1 cellular context compared by ENCODE assay signal in the genomic region with DNA sequence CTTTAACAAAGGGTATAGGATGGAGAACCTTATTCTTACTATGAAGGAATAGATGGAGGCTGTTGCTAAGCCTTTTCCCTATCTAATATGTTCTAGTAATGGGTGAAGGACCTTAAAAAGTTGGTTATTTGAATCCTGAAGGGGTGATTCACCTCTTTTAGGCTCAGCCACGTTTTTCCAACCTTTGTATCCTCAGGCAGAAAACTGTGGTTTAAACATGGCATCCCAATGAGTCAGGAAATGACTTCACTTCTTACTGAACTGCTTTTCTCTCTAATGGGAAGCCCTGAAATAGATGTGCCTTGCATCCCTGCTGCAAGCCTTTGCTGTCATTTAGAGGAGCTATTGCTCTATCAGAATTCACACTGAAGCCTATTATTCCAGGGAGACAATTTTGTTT.
TF ChIP-seq lines count a peak whose summit lies in the region.

No MANE protein-coding gene starts in this region.

TF ChIP-seq in WTC11, 78 proteins besides CTCF, POLR2A, EP300 and RAD21 (continued from another document):
- TF ChIP-seq, protein P1, sequence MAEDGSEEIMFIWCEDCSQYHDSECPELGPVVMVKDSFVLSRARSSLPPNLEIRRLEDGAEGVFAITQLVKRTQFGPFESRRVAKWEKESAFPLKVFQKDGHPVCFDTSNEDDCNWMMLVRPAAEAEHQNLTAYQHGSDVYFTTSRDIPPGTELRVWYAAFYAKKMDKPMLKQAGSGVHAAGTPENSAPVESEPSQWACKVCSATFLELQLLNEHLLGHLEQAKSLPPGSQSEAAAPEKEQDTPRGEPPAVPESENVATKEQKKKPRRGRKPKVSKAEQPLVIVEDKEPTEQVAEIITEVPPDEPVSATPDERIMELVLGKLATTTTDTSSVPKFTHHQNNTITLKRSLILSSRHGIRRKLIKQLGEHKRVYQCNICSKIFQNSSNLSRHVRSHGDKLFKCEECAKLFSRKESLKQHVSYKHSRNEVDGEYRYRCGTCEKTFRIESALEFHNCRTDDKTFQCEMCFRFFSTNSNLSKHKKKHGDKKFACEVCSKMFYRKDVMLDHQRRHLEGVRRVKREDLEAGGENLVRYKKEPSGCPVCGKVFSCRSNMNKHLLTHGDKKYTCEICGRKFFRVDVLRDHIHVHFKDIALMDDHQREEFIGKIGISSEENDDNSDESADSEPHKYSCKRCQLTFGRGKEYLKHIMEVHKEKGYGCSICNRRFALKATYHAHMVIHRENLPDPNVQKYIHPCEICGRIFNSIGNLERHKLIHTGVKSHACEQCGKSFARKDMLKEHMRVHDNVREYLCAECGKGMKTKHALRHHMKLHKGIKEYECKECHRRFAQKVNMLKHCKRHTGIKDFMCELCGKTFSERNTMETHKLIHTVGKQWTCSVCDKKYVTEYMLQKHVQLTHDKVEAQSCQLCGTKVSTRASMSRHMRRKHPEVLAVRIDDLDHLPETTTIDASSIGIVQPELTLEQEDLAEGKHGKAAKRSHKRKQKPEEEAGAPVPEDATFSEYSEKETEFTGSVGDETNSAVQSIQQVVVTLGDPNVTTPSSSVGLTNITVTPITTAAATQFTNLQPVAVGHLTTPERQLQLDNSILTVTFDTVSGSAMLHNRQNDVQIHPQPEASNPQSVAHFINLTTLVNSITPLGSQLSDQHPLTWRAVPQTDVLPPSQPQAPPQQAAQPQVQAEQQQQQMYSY (CRISPR knock-in tag; IDR thresholded peaks at IDR 0.05) = no peak
- TF ChIP-seq GRHL2 (CRISPR knock-in tag; IDR thresholded peaks at IDR 0.05; ENCODE audit: insufficient replicate concordance, severe bottlenecking) (no peak), ELF4 (CRISPR knock-in tag; IDR thresholded peaks at IDR 0.05; ENCODE audit: low read depth) (no peak), ZNF263 (CRISPR knock-in tag; IDR thresholded peaks at IDR 0.05; ENCODE audit: low read depth) (no peak), TEAD1 (CRISPR knock-in tag; IDR thresholded peaks at IDR 0.05) (no peak), SMAD3 (CRISPR knock-in tag; IDR thresholded peaks at IDR 0.05; ENCODE audit: borderline replicate concordance) (no peak), IRF2 (CRISPR knock-in tag; IDR thresholded peaks at IDR 0.05; ENCODE audit: borderline replicate concordance, low read depth) (no peak), FOXK1 (CRISPR knock-in tag; IDR thresholded peaks at IDR 0.05) (no peak), CREM (CRISPR knock-in tag; IDR thresholded peaks at IDR 0.05) (no peak)
- TF ChIP-seq, protein P2, sequence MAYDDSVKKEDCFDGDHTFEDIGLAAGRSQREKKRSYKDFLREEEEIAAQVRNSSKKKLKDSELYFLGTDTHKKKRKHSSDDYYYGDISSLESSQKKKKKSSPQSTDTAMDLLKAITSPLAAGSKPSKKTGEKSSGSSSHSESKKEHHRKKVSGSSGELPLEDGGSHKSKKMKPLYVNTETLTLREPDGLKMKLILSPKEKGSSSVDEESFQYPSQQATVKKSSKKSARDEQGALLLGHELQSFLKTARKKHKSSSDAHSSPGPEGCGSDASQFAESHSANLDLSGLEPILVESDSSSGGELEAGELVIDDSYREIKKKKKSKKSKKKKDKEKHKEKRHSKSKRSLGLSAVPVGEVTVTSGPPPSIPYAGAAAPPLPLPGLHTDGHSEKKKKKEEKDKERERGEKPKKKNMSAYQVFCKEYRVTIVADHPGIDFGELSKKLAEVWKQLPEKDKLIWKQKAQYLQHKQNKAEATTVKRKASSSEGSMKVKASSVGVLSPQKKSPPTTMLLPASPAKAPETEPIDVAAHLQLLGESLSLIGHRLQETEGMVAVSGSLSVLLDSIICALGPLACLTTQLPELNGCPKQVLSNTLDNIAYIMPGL (CRISPR knock-in tag; IDR thresholded peaks at IDR 0.05) = no peak
- TF ChIP-seq, protein P3, sequence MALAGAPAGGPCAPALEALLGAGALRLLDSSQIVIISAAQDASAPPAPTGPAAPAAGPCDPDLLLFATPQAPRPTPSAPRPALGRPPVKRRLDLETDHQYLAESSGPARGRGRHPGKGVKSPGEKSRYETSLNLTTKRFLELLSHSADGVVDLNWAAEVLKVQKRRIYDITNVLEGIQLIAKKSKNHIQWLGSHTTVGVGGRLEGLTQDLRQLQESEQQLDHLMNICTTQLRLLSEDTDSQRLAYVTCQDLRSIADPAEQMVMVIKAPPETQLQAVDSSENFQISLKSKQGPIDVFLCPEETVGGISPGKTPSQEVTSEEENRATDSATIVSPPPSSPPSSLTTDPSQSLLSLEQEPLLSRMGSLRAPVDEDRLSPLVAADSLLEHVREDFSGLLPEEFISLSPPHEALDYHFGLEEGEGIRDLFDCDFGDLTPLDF (CRISPR knock-in tag; IDR thresholded peaks at IDR 0.05) = no peak
